Comparison of ENCODE assay signal across 16 cellular contexts in the genomic region with DNA sequence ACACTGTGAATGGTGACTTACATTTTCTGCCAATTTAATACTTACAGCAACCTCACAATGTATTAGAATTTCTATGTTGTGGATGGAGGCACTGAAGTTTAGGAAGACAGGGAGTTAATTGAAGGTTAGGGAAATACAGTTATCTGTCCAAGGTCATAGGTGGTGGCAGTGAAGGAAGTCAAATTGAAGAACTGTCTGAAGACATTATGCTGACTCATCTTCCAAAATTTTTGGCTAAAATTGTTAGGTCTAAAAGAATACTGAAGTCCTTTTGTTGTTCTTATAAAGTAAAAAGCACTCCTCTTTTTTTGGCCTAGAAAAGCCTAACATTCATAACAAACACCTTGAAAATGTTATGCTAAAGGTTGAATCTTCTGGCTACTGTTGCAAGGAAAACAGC.
"Had no signal": no experiment of that assay in that cellular context is flagged by ENCODE, and none has a peak within 500 bp of the region (broad histone marks: within the 10 kb centered on the region; RNA-seq: fewer than 3 reads in every experiment).

No MANE protein-coding gene starts in this region.

- H3K27me3 Mint-ChIP-seq: activated CD8-positive, alpha-beta memory T cell treated with anti-CD3 and anti-CD28 coated beads, Interleukin-2, amount 10 ng/mL, durations not matched to agents 7 days and 5 days; activated naive CD8-positive, alpha-beta T cell treated with anti-CD3 and anti-CD28 coated beads, Interleukin-2, amount 10 ng/mL, durations not matched to agents 7 days and 5 days; brain; naive B cell; T-cell had no signal

- H3K9me3 Mint-ChIP-seq: activated naive CD8-positive, alpha-beta T cell treated with anti-CD3 and anti-CD28 coated beads, Interleukin-2, amount 10 ng/mL, durations not matched to agents 7 days and 5 days; brain; naive B cell; neural crest cell; T-cell had no signal

- ATAC-seq: activated CD4-positive, CD25-positive, alpha-beta regulatory T cell treated with anti-CD3 and anti-CD28 coated beads, Interleukin-2, amount 50 U/mL, for 24 hours; activated CD8-positive, alpha-beta memory T cell treated with anti-CD3 and anti-CD28 coated beads, Interleukin-2, amount 10 ng/mL, durations not matched to agents 7 days and 5 days; mucosa of descending colon; stimulated activated naive CD8-positive, alpha-beta T cell treated with anti-CD3 and anti-CD28 coated beads, Interleukin-15, Interleukin-2, amounts not matched to agents 100 U/mL and 50 U/mL, for 24 hours; T-cell had no signal

- H3K4me1 Mint-ChIP-seq: activated naive CD8-positive, alpha-beta T cell treated with anti-CD3 and anti-CD28 coated beads, Interleukin-2, amount 10 ng/mL, durations not matched to agents 7 days and 5 days; brain; neural crest cell; T-cell had no signal

- H3K27ac Mint-ChIP-seq: activated CD8-positive, alpha-beta memory T cell treated with anti-CD3 and anti-CD28 coated beads, Interleukin-2, amount 10 ng/mL, durations not matched to agents 7 days and 5 days; activated naive CD8-positive, alpha-beta T cell treated with anti-CD3 and anti-CD28 coated beads, Interleukin-2, amount 10 ng/mL, durations not matched to agents 7 days and 5 days; brain; naive B cell had no signal

- DNase-seq: activated CD8-positive, alpha-beta memory T cell treated with anti-CD3 and anti-CD28 coated beads, Interleukin-2, amount 10 ng/mL, durations not matched to agents 7 days and 5 days; activated naive CD8-positive, alpha-beta T cell treated with anti-CD3 and anti-CD28 coated beads, Interleukin-2, amount 10 ng/mL, durations not matched to agents 7 days and 5 days; anterior cingulate cortex; caudate nucleus; foreskin fibroblast; mesenchymal stem cell; mucosa of descending colon; naive B cell; stimulated activated CD4-positive, alpha-beta T cell treated with anti-CD3 and anti-CD28 coated beads, Interleukin-2, amount 100 ng/mL, for 24 hours; stimulated activated naive CD8-positive, alpha-beta T cell treated with anti-CD3 and anti-CD28 coated beads, Interleukin-15, Interleukin-2, amounts not matched to agents 100 U/mL and 50 U/mL, for 24 hours; T-cell; T-helper 9 cell; transverse colon had no signal

- H3K4me3 Mint-ChIP-seq: activated CD8-positive, alpha-beta memory T cell treated with anti-CD3 and anti-CD28 coated beads, Interleukin-2, amount 10 ng/mL, durations not matched to agents 7 days and 5 days; activated naive CD8-positive, alpha-beta T cell treated with anti-CD3 and anti-CD28 coated beads, Interleukin-2, amount 10 ng/mL, durations not matched to agents 7 days and 5 days; brain; naive B cell; neural crest cell; T-cell had no signal
